In the genomic region with DNA sequence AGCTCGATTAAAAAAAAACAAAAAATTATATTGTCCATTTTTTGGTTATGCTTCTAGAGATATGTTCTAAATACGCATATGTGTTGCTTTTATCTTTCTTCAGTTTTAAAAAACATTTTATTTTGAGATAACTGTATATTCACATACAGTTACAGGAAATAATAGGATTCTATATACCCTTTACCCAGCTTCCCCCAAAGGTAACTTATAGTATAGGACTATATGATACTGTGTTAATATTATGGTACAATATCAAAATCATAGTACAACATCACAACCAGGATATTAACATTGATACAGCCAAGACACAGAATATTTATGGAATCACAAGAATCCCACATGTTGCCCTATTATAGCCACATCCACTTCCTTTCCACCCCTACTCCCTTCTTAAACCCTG, we compare ENCODE assay signal across 7 cellular contexts.
"Had no signal": no experiment of that assay in that cellular context is flagged by ENCODE, and none has a peak within 500 bp of the region (broad histone marks: within the 10 kb centered on the region; RNA-seq: fewer than 3 reads in every experiment).

No MANE protein-coding gene starts in this region.

- H3K9ac ChIP-seq: KMS-11 had no signal

- ATAC-seq: GM23338, HepG2 had no signal

- H3K4me3 ChIP-seq: GM23338 had no signal

- DNase-seq: H9, HCEC 1CT, KBM-7 had no signal

- H3K27ac ChIP-seq: HL-60, KMS-11 had no signal

- H3K4me2 ChIP-seq: GM23338, KMS-11 had no signal
